ENCODE assay signal across 11 cellular contexts in the genomic region with DNA sequence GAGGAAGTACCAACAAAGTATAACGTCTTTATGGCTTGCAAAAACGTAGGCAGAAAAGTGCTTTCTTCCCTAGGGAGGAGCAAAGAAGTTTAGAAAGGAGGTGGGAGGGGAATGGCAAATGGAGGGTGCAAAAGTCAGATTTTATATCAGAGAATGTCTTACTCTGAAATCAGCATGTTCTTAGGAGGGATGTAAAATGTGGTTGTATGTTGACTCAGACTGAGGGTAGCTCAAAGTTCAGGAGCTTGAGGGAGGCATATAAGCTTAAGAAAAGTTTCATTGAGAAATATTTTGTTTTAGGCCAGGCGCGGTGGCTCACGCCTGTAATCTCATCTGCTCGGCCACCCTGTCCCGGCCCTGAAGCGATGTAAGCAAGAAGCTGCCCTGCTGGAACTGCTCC. TPM values are rescaled to one million over a fixed set of nuclear protein-coding genes. Genes with fewer than 3 reads are reported as not detected.
DNase-seq lines count a peak whose midpoint lies in the region; ATAC-seq and TF ChIP-seq lines count a peak whose summit lies in the region.
"Had no signal": no experiment of that assay in that cellular context is flagged by ENCODE, and none has a peak within 500 bp of the region (broad histone marks: within the 10 kb centered on the region; RNA-seq: fewer than 3 reads in every experiment).

No MANE protein-coding gene starts in this region.

- H3K27me3 ChIP-seq in Caco-2 (replicated peaks; ENCODE audit: control insufficient read depth, insufficient read depth, low read length) (no peaks in the 10 kb centered on the region), Loucy (ENCODE audit: insufficient read depth, low read length, poor library complexity, severe bottlenecking) (no peaks in the 10 kb centered on the region), endodermal cell (ENCODE audit: control insufficient read depth, insufficient read depth, low read length, poor library complexity, severe bottlenecking) (no peaks in the 10 kb centered on the region), spleen (replicated peaks in 1 of 7) (no peaks in the 10 kb centered on the region)
- H3K27me3 ChIP-seq: foreskin keratinocyte had no signal

- H3K9me3 Mint-ChIP-seq in Caco-2 (ENCODE audit: unreplicated experiment) (peaks cover 13% of the 10 kb centered on the region), endodermal cell (peaks cover 15% of the 10 kb centered on the region), natural killer cell (no peaks in the 10 kb centered on the region)

- H4K20me1 ChIP-seq in Loucy (ENCODE audit: insufficient read depth, low read length, poor library complexity, severe bottlenecking), result peaks cover 15% of the 10 kb centered on the region

- H3F3A ChIP-seq in Loucy (ENCODE audit: low read depth), result no peaks in the 10 kb centered on the region

- TF ChIP-seq CTCF in Caco-2 (IDR thresholded peaks at IDR 0.05; ENCODE audit: insufficient read depth in 1 of 2, low read depth in 1 of 2, low read length in 1 of 2, severe bottlenecking in 1 of 2, unreplicated experiment in 1 of 2), result no peak
- no peak for TF ChIP-seq CTCF in Loucy (conservative IDR thresholded peaks at IDR 0.05; ENCODE audit: low read length)
- no peak for TF ChIP-seq CTCF in endodermal cell (conservative IDR thresholded peaks at IDR 0.05)
- no peak for TF ChIP-seq CTCF in natural killer cell (IDR thresholded peaks at IDR 0.05)
- no peak for TF ChIP-seq CTCF in spleen (IDR thresholded peaks at IDR 0.05 in 8 of 11, conservative IDR thresholded peaks at IDR 0.05 in 3 of 11)

- H3K9ac ChIP-seq in Loucy (ENCODE audit: low read depth, low read length, poor library complexity, severe bottlenecking) (peak overlapping the region; percentile 78), endodermal cell (ENCODE audit: extremely low read depth, low read length, poor library complexity, severe bottlenecking) (peak overlapping the region; percentile 89)

- peak overlapping the region; percentile 85 for H3K4me2 ChIP-seq in Loucy (ENCODE audit: low read depth, low read length, poor library complexity, severe bottlenecking)

- H3K4me1 ChIP-seq in Caco-2 (no peaks in the 10 kb centered on the region), Loucy (ENCODE audit: insufficient read depth, low read length, poor library complexity, severe bottlenecking) (peaks cover 12% of the 10 kb centered on the region), endodermal cell (ENCODE audit: control insufficient read depth, insufficient read depth, low read length) (peaks cover 3% of the 10 kb centered on the region), spleen (peaks cover 4 to 23% (median 14%) of the 10 kb centered on the region in 6 donors)
- H3K4me1 ChIP-seq: foreskin keratinocyte had no signal

- H3K79me2 ChIP-seq in Loucy (ENCODE audit: insufficient read depth, low read length), result peaks cover 66% of the 10 kb centered on the region

- peaks cover 11% of the 10 kb centered on the region for H3K36me3 Mint-ChIP-seq in Caco-2 (ENCODE audit: insufficient read depth, unreplicated experiment)
- H3K36me3 Mint-ChIP-seq in endodermal cell (ENCODE audit: low read depth), result peaks cover 47% of the 10 kb centered on the region
- H3K36me3 Mint-ChIP-seq in natural killer cell, result no peaks in the 10 kb centered on the region

- no peaks in the 10 kb centered on the region for H3K27me3 Mint-ChIP-seq in Caco-2 (ENCODE audit: insufficient read depth, unreplicated experiment)
- no peaks in the 10 kb centered on the region for H3K27me3 Mint-ChIP-seq in endodermal cell (ENCODE audit: insufficient read depth)
- no peaks in the 10 kb centered on the region for H3K27me3 Mint-ChIP-seq in natural killer cell (ENCODE audit: low read depth in 2 of 2)

- H3K27ac ChIP-seq in endodermal cell (ENCODE audit: low read depth, low read length), result no peak overlapping the region
- no peak overlapping the region for H3K27ac ChIP-seq in spleen
- H3K27ac ChIP-seq: foreskin keratinocyte had no signal

- H3K4me1 Mint-ChIP-seq in Caco-2 (ENCODE audit: low read depth, unreplicated experiment) (no peaks in the 10 kb centered on the region), endodermal cell (peaks cover 40% of the 10 kb centered on the region), natural killer cell (peaks cover 15 to 19% of the 10 kb centered on the region in 2 donors)

- no peaks in the 10 kb centered on the region for H3K9me2 ChIP-seq in Loucy (replicated peaks; ENCODE audit: low read depth, low read length)

- H3K4me3 Mint-ChIP-seq in Caco-2 (ENCODE audit: unreplicated experiment) (peak overlapping the region; percentile 16), endodermal cell (peak overlapping the region; percentile 99), natural killer cell (peak overlapping the region; percentile 69)

- no peak overlapping the region for H3K4me3 ChIP-seq in Caco-2 (ENCODE audit: low read depth, low read length)
- peak overlapping the region; percentile 79 for H3K4me3 ChIP-seq in Loucy (ENCODE audit: low read length, poor library complexity, severe bottlenecking)
- peak overlapping the region; percentile 87 for H3K4me3 ChIP-seq in endodermal cell (ENCODE audit: low read length)
- H3K4me3 ChIP-seq in spleen, result no peak overlapping the region

- H3K36me3 ChIP-seq in Caco-2 (ENCODE audit: control insufficient read depth, insufficient read depth, low read length), result no peaks in the 10 kb centered on the region
- no peaks in the 10 kb centered on the region for H3K36me3 ChIP-seq in Loucy (ENCODE audit: insufficient read depth, low read length)
- peaks cover 40% of the 10 kb centered on the region for H3K36me3 ChIP-seq in endodermal cell (ENCODE audit: control insufficient read depth, insufficient read depth, low read length)
- H3K36me3 ChIP-seq in spleen, result no peaks in the 10 kb centered on the region

- 44 to 72% methylated on average over 6 to 8 of the region's 8 CpGs for WGBS in endodermal cell (ENCODE audit: insufficient coverage in 1 of 2, insufficient read length in 1 of 2), 2 experiments
- 67 to 80% (median 78%) methylated on average over 8 of the region's 8 CpGs for WGBS in spleen, 5 donors

- intact Hi-C loops in Caco-2 (cut with micrococcal nuclease; ENCODE audit: unreplicated experiment), result no loop called here
- intact Hi-C loops in natural killer cell (cut with micrococcal nuclease), result loop anchor here (5.0 kb wide), 1 partner anchor 88 kb away; the partner anchor contains the start of gene ZNF486
- intact Hi-C loops in spleen (cut with DNase I; ENCODE audit: low total_unique reads), result no loop called here

- H2AFZ ChIP-seq in Loucy (ENCODE audit: low read length), result no peak overlapping the region

- ATAC-seq in natural killer cell (no peak), HG03457 (IDR thresholded peaks at IDR 0.05; ENCODE audit: unreplicated experiment) (no peak)
- ATAC-seq: HCT116 had no signal

- 0 out of 2 replicates have a peak, but pooled peaks cover 9% of the 10 kb centered on the region for H3K9me3 ChIP-seq in Caco-2
- no peaks in the 10 kb centered on the region for H3K9me3 ChIP-seq in Loucy (ENCODE audit: insufficient read depth, low read depth, low read length)
- peaks cover 27% of the 10 kb centered on the region for H3K9me3 ChIP-seq in endodermal cell (ENCODE audit: control insufficient read depth, low read length)
- H3K9me3 ChIP-seq in spleen, result peaks cover 0 to 15% (median 0%) of the 10 kb centered on the region in 8 donors

- BruUV-seq in Caco-2 (replicated peaks; lab: Mats Ljungman, UMichigan), result no TSS peak

- no peak for TF ChIP-seq POLR2A in spleen (IDR thresholded peaks at IDR 0.05)

- no peak for DNase-seq in Caco-2
- no peak for DNase-seq in endodermal cell
- no peak for DNase-seq in natural killer cell
- DNase-seq in cortex of kidney (lab: John Stamatoyannopoulos, UW), result no peak
- DNase-seq in spleen, result no peak
- no peak for DNase-seq in NAMALWA (ENCODE audit: low spot score)
- DNase-seq: midbrain had no signal

- POLR2A ChIA-PET in Caco-2 (lab: Charles Lee), result no interaction called here

- H3K27ac Mint-ChIP-seq in Caco-2 (ENCODE audit: unreplicated experiment) (no peak overlapping the region), endodermal cell (peak overlapping the region; percentile 89), natural killer cell (no peak overlapping the region)

- CTCF ChIA-PET in Caco-2 (lab: Charles Lee), result no interaction called here

RNA-seq across cellular contexts. Expression of gene ZNF90, which starts 1.7 kb away (rescaled TPM):
- total RNA-seq in Caco-2 (2022) (4.8 and 7.1 TPM in 2 replicates), endodermal cell (100 to 1,000 TPM; 113 to 174 TPM), natural killer cell (1 to 10 TPM; 1.6 to 3.2 (median 1.8) TPM), spleen (10 to 100 TPM in 2 of 7 donors, 1 to 10 TPM in 5; 2.7 to 12.3 (median 5.1) TPM)
- polyA plus RNA-seq in endodermal cell (2013, experiment 1 of 2), result 26.0 TPM
- polyA plus RNA-seq in endodermal cell (2013, experiment 2 of 2), result 26.6 TPM
- polyA plus RNA-seq in spleen, result 1 to 10 TPM; 2.9 to 3.9 (median 2.9) TPM

RNA-seq across cellular contexts. Expression of gene ZNF682, which starts 40.2 kb away (rescaled TPM):
- total RNA-seq in Caco-2 (2022) (1.8 and 2.5 TPM in 2 replicates), endodermal cell (10 to 100 TPM; 28.5 to 29.3 TPM), natural killer cell (10 to 100 TPM in 2 of 3 donors, 1 to 10 TPM in 1; 9.6 to 16.1 (median 13.4) TPM), spleen (1 to 10 TPM; 4.4 to 9.7 (median 7.0) TPM)
- 14.1 TPM for polyA plus RNA-seq in endodermal cell (2013, experiment 1 of 2)
- 12.7 TPM for polyA plus RNA-seq in endodermal cell (2013, experiment 2 of 2)
- polyA plus RNA-seq in spleen, result 10 to 100 TPM in 1 of 3 donors, 1 to 10 TPM in 2; 3.7 to 14.2 (median 7.3) TPM

Comparison
In these comparisons a context has a peak if more than half of its experiments do, and no peak if none do; other contexts are left out.
1. H3K4me3 ChIP-seq: peak in Loucy (single experiment) and endodermal cell (single experiment); none in Caco-2 (single experiment) and spleen (0 of 8).
2. H3K4me3 Mint-ChIP-seq: peak in every context shown above with its lines; median percentile 99 in endodermal cell; 69 in natural killer cell; 16 in Caco-2.
3. RNA of gene ZNF90, which starts 1.7 kb away (total RNA-seq): 113 to 174 TPM in endodermal cell; 4.8 to 7.1 TPM in Caco-2, 2.7 to 12.3 TPM in spleen and 1.6 to 3.2 TPM in natural killer cell; every median in the first group is over 4 times any median in the second.